Comparison of ENCODE assay signal across 1 cellular context in genomic region chr17:5419356-5419958, GRCh38.
TF ChIP-seq lines count a peak whose summit lies in the region.

TSS of gene NUP88 (minus strand) at chr17:5419662. CDS start at chr17:5419650, 12 bp downstream.

TF ChIP-seq in HepG2, 621 proteins besides CTCF, POLR2A, EP300 and RAD21 (continued from another document and continues in another):
- TF ChIP-seq ZNF407 (CRISPR knock-in tag; IDR thresholded peaks at IDR 0.05; ENCODE audit: not compliant biosample characterization) (no peak), ZBTB39 (CRISPR knock-in tag; IDR thresholded peaks at IDR 0.05) (no peak), ZNF446 (CRISPR knock-in tag; IDR thresholded peaks at IDR 0.05) (no peak), REXO4 (CRISPR knock-in tag; IDR thresholded peaks at IDR 0.05; ENCODE audit: borderline replicate concordance) (no peak), ZMAT3 (CRISPR knock-in tag; conservative IDR thresholded peaks at IDR 0.05) (peak; percentile 77), ZZZ3 (CRISPR knock-in tag; IDR thresholded peaks at IDR 0.05; ENCODE audit: borderline replicate concordance) (no peak), PHF21A (CRISPR knock-in tag; IDR thresholded peaks at IDR 0.05) (no peak), ZNF773 (CRISPR knock-in tag; IDR thresholded peaks at IDR 0.05; ENCODE audit: borderline replicate concordance) (peak; percentile 59; the same call in 1 of the 2 replicates), CEBPZ (IDR thresholded peaks at IDR 0.05; ENCODE audit: low read length) (no peak), ZNF207 (IDR thresholded peaks at IDR 0.05; ENCODE audit: borderline replicate concordance) (no peak), NFIC (IDR thresholded peaks at IDR 0.05; ENCODE audit: low read length) (no peak), ZNF484 (CRISPR knock-in tag; IDR thresholded peaks at IDR 0.05; ENCODE audit: borderline replicate concordance, low read depth) (no peak), ZC3H4 (CRISPR knock-in tag; IDR thresholded peaks at IDR 0.05; ENCODE audit: borderline replicate concordance) (no peak), E2F2 (CRISPR knock-in tag; IDR thresholded peaks at IDR 0.05; ENCODE audit: borderline replicate concordance) (peak; percentile 42; the same call in 1 of the 2 replicates), AHR (CRISPR knock-in tag; IDR thresholded peaks at IDR 0.05) (no peak), TRIM22 (IDR thresholded peaks at IDR 0.05) (no peak), SMAD9 (CRISPR knock-in tag; IDR thresholded peaks at IDR 0.05) (no peak), ZFX (CRISPR knock-in tag; IDR thresholded peaks at IDR 0.05; ENCODE audit: low read depth) (peak; percentile 76), ZNF784 (CRISPR knock-in tag; IDR thresholded peaks at IDR 0.05; ENCODE audit: borderline replicate concordance) (no peak; the same call in 1 of the 2 replicates), MED8 (CRISPR knock-in tag; IDR thresholded peaks at IDR 0.05; ENCODE audit: insufficient replicate concordance) (no peak), MAF1 (CRISPR knock-in tag; IDR thresholded peaks at IDR 0.05; ENCODE audit: borderline replicate concordance) (no peak), GMEB2 (CRISPR knock-in tag; IDR thresholded peaks at IDR 0.05; ENCODE audit: low read depth) (no peak), THAP11 (CRISPR knock-in tag; IDR thresholded peaks at IDR 0.05) (no peak), RNF219 (CRISPR knock-in tag; IDR thresholded peaks at IDR 0.05) (no peak), MTERF4 (CRISPR knock-in tag; IDR thresholded peaks at IDR 0.05) (peak; percentile 39; the same call in 1 of the 2 replicates), NBN (conservative IDR thresholded peaks at IDR 0.05) (no peak), RNF2 (conservative IDR thresholded peaks at IDR 0.05; ENCODE audit: low read depth) (no peak), ZBTB43 (CRISPR knock-in tag; conservative IDR thresholded peaks at IDR 0.05) (no peak)
